Comparison of ENCODE assay signal across 18 cellular contexts in the genomic region with DNA sequence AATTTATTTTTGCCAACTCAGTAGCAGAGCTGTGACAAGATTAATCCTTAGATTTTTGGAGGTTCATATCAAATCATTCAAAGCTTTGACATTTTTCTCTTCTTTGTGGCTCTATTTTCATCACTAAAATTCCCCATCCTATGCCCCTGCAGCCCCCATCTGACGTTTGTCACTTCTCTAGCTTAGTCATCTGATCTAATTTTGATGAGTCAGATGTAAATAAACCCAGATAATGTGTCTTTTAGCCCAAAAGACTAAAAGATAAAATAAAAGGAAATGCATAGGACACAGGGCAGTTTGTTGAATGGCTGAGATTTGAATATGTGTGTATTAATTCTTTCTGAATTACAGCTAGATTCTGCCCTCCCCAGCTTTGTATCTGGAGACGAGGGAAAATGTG. TPM values are rescaled to one million over a fixed set of nuclear protein-coding genes. Genes with fewer than 3 reads are reported as not detected.
"Had no signal": no experiment of that assay in that cellular context is flagged by ENCODE, and none has a peak within 500 bp of the region (broad histone marks: within the 10 kb centered on the region; RNA-seq: fewer than 3 reads in every experiment).

No MANE protein-coding gene starts in this region.

- H3K27me3 ChIP-seq: adrenal gland, colonic mucosa, esophagus squamous epithelium had no signal

- H3K4me1 ChIP-seq: colonic mucosa had no signal

- H3K9me3 Mint-ChIP-seq: activated CD4-positive, alpha-beta memory T cell treated with anti-CD3 and anti-CD28 coated beads, Interleukin-2, amount 10 ng/mL, durations not matched to agents 7 days and 5 days; activated naive CD4-positive, alpha-beta T cell treated with anti-CD3 and anti-CD28 coated beads, Interleukin-2, amount 50 U/mL, for 24 hours; activated T-cell treated with anti-CD3 and anti-CD28 coated beads, Interleukin-2, amount 50 U/mL, for 4 hours; immature natural killer cell had no signal

- DNase-seq: activated CD4-positive, alpha-beta memory T cell treated with anti-CD3 and anti-CD28 coated beads, Interleukin-2, amount 10 ng/mL, durations not matched to agents 7 days and 5 days; activated effector memory CD4-positive, alpha-beta T cell treated with Interleukin-2 at 50 U/mL for 16 hours; activated T-cell treated with anti-CD3 and anti-CD28 coated beads, Interleukin-2, amount 50 U/mL, for 4 hours; adrenal gland; colonic mucosa; esophagus squamous epithelium; immature natural killer cell; midbrain; spleen; stimulated activated CD4-positive, alpha-beta T cell treated with anti-CD3 and anti-CD28 coated beads, Interleukin-1b, Interleukin-23, amount 100 ng/mL, for 48 hours; WERI-Rb-1 had no signal

- H3K4me3 Mint-ChIP-seq: activated CD4-positive, alpha-beta memory T cell treated with anti-CD3 and anti-CD28 coated beads, Interleukin-2, amount 10 ng/mL, durations not matched to agents 7 days and 5 days; activated naive CD4-positive, alpha-beta T cell treated with anti-CD3 and anti-CD28 coated beads, Interleukin-2, amount 50 U/mL, for 24 hours; activated T-cell treated with anti-CD3 and anti-CD28 coated beads, Interleukin-2, amount 50 U/mL, for 4 hours; immature natural killer cell had no signal

- H3K9me3 ChIP-seq: adrenal gland, colonic mucosa, esophagus squamous epithelium, spleen, thoracic aorta had no signal

- ATAC-seq: activated T-cell treated with anti-CD3 and anti-CD28 coated beads, Interleukin-2, amount 50 U/mL, for 4 hours had no signal

- H3K4me3 ChIP-seq: adrenal gland, colonic mucosa, lung, SK-N-MC, spleen, thoracic aorta had no signal

- H3K27me3 Mint-ChIP-seq: activated naive CD4-positive, alpha-beta T cell treated with anti-CD3 and anti-CD28 coated beads, Interleukin-2, amount 50 U/mL, for 24 hours had no signal

- H3K36me3 Mint-ChIP-seq: activated naive CD4-positive, alpha-beta T cell treated with anti-CD3 and anti-CD28 coated beads, Interleukin-2, amount 50 U/mL, for 24 hours; immature natural killer cell had no signal

- H3K27ac Mint-ChIP-seq: activated CD4-positive, alpha-beta memory T cell treated with anti-CD3 and anti-CD28 coated beads, Interleukin-2, amount 10 ng/mL, durations not matched to agents 7 days and 5 days; activated naive CD4-positive, alpha-beta T cell treated with anti-CD3 and anti-CD28 coated beads, Interleukin-2, amount 50 U/mL, for 24 hours; immature natural killer cell had no signal

- H3K27ac ChIP-seq: adrenal gland, colonic mucosa, parathyroid adenoma, SK-N-MC, spleen, WERI-Rb-1 had no signal

- H3K4me1 Mint-ChIP-seq: activated CD4-positive, alpha-beta memory T cell treated with anti-CD3 and anti-CD28 coated beads, Interleukin-2, amount 10 ng/mL, durations not matched to agents 7 days and 5 days; activated naive CD4-positive, alpha-beta T cell treated with anti-CD3 and anti-CD28 coated beads, Interleukin-2, amount 50 U/mL, for 24 hours; immature natural killer cell had no signal

- H3K36me3 ChIP-seq: adrenal gland, colonic mucosa, esophagus squamous epithelium, spleen, thoracic aorta, WERI-Rb-1 had no signal

- H2AFZ ChIP-seq: parathyroid adenoma had no signal

- H3K79me2 ChIP-seq: parathyroid adenoma had no signal

- H3K9ac ChIP-seq: parathyroid adenoma had no signal

RNA-seq across cellular contexts. Expression of gene HSPB3, which starts 0.9 kb away (rescaled TPM):
- total RNA-seq: activated CD4-positive, alpha-beta memory T cell treated with anti-CD3 and anti-CD28 coated beads, Interleukin-2, amount 10 ng/mL, durations not matched to agents 7 days and 5 days; activated T-cell treated with anti-CD3 and anti-CD28 coated beads, Interleukin-2, amount 50 U/mL, for 4 hours; adrenal gland; renal cortical epithelial cell; T-helper 1 cell treated with Interleukin-12 subunit alpha and Interleukin-12 subunit beta and Interleukin-4 antibody, amounts not matched to agents 30 ng/mL and 1 ng/mL, for 36 hours had no signal
- polyA plus RNA-seq: immature natural killer cell had no signal
